Comparison of ENCODE assay signal across 20 cellular contexts in the genomic region with DNA sequence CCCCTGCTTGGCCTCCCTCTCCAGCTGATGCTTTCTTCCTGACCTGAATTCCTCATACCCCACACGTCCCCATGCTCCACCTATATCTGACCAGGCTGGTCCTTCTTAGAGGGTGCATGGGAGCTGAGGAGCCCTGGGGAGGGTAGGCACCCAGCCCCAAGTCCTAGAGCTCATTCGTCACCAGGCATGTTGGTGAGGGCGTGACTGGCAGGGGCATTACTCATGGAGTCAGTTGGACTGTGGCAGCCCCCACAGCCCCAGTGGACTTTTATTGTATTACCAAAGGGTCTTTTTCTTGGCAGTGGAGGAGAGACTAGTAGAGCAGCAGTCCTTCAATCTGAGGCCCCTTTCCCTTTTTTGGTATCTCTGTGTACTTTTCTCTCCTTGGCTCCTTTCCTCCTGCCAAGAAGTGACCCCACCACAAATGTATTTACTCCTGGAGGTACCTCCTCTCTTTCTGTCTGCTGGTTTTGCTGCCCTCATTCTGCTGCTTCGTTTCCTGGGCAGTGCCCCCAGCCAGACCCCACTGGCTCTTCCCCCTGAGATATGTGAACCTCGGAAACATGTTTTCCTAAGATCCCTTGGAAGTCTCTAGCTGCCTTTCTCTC. TPM values are rescaled to one million over a fixed set of nuclear protein-coding genes. Genes with fewer than 3 reads are reported as not detected.
DNase-seq lines count a peak whose midpoint lies in the region; ATAC-seq and TF ChIP-seq lines count a peak whose summit lies in the region.
"Had no signal": no experiment of that assay in that cellular context is flagged by ENCODE, and none has a peak within 500 bp of the region (broad histone marks: within the 10 kb centered on the region; RNA-seq: fewer than 3 reads in every experiment).

No MANE protein-coding gene starts in this region.

- H3K27ac Mint-ChIP-seq in GM23338 (0 out of 2 replicates have a peak overlapping the region, but pooled peaks have one; percentile 25), endothelial cell (ENCODE audit: unreplicated experiment) (no peak overlapping the region)
- H3K27ac Mint-ChIP-seq: B cell; CD4-positive, CD25-positive, alpha-beta regulatory T cell; CD8-positive, alpha-beta T cell had no signal

- intact Hi-C loops in posterior vena cava (cut with DNase I), result no loop called here

- no peaks in the 10 kb centered on the region for H3K4me1 ChIP-seq in GM23338 (ENCODE audit: insufficient read depth)
- H3K4me1 ChIP-seq: Caco-2 had no signal

- peaks cover 7% of the 10 kb centered on the region; the same call in 2 of the 3 replicates for H3K4me1 Mint-ChIP-seq in GM23338
- peaks cover 12% of the 10 kb centered on the region for H3K4me1 Mint-ChIP-seq in endothelial cell (ENCODE audit: unreplicated experiment)
- H3K4me1 Mint-ChIP-seq: B cell had no signal

- H3K27me3 ChIP-seq in GM23338 (ENCODE audit: insufficient read depth), result no peaks in the 10 kb centered on the region
- H3K27me3 ChIP-seq: BLaER1 had no signal

- DNase-seq in activated effector memory CD4-positive, alpha-beta T cell treated with anti-CD3 and anti-CD28 coated beads, Interleukin-2, amount 50 U/mL, for 16 hours, result peak; percentile 28
- no peak for DNase-seq in activated effector memory CD4-positive, alpha-beta T cell treated with Interleukin-2 at 50 U/mL for 16 hours
- DNase-seq in GM23338 (ENCODE audit: low spot score) (no peak), endothelial cell (ENCODE audit: low spot score) (no peak), posterior vena cava (ENCODE audit: low spot score) (peak; percentile 63), HUDEP-2 (lab: John Stamatoyannopoulos, UW; ENCODE audit: unreplicated experiment in 76 of 76) (no peak), SW 1271 (lab: John Stamatoyannopoulos, UW) (no peak)
- DNase-seq: CD4-positive, CD25-positive, alpha-beta regulatory T cell; CD8-positive, alpha-beta T cell; DMS153; DND-41; GM23248; H9 had no signal

- no peak overlapping the region for H3K4me3 Mint-ChIP-seq in GM23338
- H3K4me3 Mint-ChIP-seq in endothelial cell (ENCODE audit: unreplicated experiment), result peak overlapping the region; percentile 18
- H3K4me3 Mint-ChIP-seq: B cell; CD4-positive, CD25-positive, alpha-beta regulatory T cell; CD8-positive, alpha-beta T cell; H9 had no signal

- H4K20me1 ChIP-seq in GM23338 (replicated peaks; ENCODE audit: insufficient read depth), result no peaks in the 10 kb centered on the region; the same call in 1 of the 2 replicates
- H4K20me1 ChIP-seq: BLaER1 had no signal

- peaks cover 18% of the 10 kb centered on the region for H3K9me3 Mint-ChIP-seq in GM23338
- peaks cover 7% of the 10 kb centered on the region for H3K9me3 Mint-ChIP-seq in endothelial cell (ENCODE audit: unreplicated experiment)
- H3K9me3 Mint-ChIP-seq: CD8-positive, alpha-beta T cell had no signal

- no peaks in the 10 kb centered on the region for H3K9me2 ChIP-seq in GM23338 (ENCODE audit: insufficient read depth)

- no peak for ATAC-seq in GM23338
- ATAC-seq in HG03108 (IDR thresholded peaks at IDR 0.05; ENCODE audit: unreplicated experiment), result no peak
- ATAC-seq: CD8-positive, alpha-beta T cell; HCT116 had no signal

- H3K36me3 ChIP-seq in GM23338 (ENCODE audit: insufficient read depth), result no peaks in the 10 kb centered on the region

- no peaks in the 10 kb centered on the region for H3F3A ChIP-seq in GM23338 (replicated peaks; ENCODE audit: low read depth)

- no peak overlapping the region for H2AFZ ChIP-seq in GM23338
- H2AFZ ChIP-seq: GM23248 had no signal

- H3K79me2 ChIP-seq in GM23338 (replicated peaks; ENCODE audit: insufficient read depth), result no peaks in the 10 kb centered on the region

- no peak overlapping the region for H3K27ac ChIP-seq in GM23338 (ENCODE audit: low read depth)
- H3K27ac ChIP-seq: 22Rv1, BLaER1, C4-2B, GM23248 had no signal

- peaks cover 5% of the 10 kb centered on the region for H3K27me3 Mint-ChIP-seq in GM23338 (ENCODE audit: insufficient read depth, low read depth, poor library complexity)
- H3K27me3 Mint-ChIP-seq in endothelial cell (ENCODE audit: unreplicated experiment), result peaks cover 8% of the 10 kb centered on the region
- H3K27me3 Mint-ChIP-seq: B cell; CD4-positive, CD25-positive, alpha-beta regulatory T cell had no signal

- TF ChIP-seq CTCF in GM23338 (conservative IDR thresholded peaks at IDR 0.05; ENCODE audit: low read depth in 2 of 2), result no peak
- TF ChIP-seq CTCF in endothelial cell (IDR thresholded peaks at IDR 0.05; ENCODE audit: unreplicated experiment), result no peak

- no peak overlapping the region for H3K4me3 ChIP-seq in GM23338
- H3K4me3 ChIP-seq: BLaER1, GM23248 had no signal

- H3K4me2 ChIP-seq in GM23338, result no peak overlapping the region
- H3K4me2 ChIP-seq: BLaER1 had no signal

- H3K36me3 Mint-ChIP-seq in GM23338 (ENCODE audit: low read depth) (peaks cover 30% of the 10 kb centered on the region), endothelial cell (ENCODE audit: low read depth, unreplicated experiment) (peaks cover 29% of the 10 kb centered on the region)

TF ChIP-seq in GM23338, 12 proteins besides CTCF, POLR2A, EP300 and RAD21 (continues in another document):
- no peak for TF ChIP-seq ETS1 (IDR thresholded peaks at IDR 0.05)

RNA-seq across cellular contexts. Expression of gene SGK2, which starts 10.4 kb away (rescaled TPM):
- 0.08 and 0.42 TPM in 2 replicates for total RNA-seq in GM23338 (2014; rRNA removed; shearing (Covaris generic))
- 0.12 TPM in 1 of 2 replicates, not detected in the other for polyA plus RNA-seq in GM23338 (2016; fragmentation: Nextera tagmentation; extraction: Ambion mirVana)
- total RNA-seq in endothelial cell (ENCODE audit: unreplicated experiment) (0.85 TPM), posterior vena cava (1 to 10 TPM in 1 of 2 donors, under 1 TPM in 1; 0.76 to 1.3 TPM)
- total RNA-seq: GM23248, H9 had no signal
- polyA plus RNA-seq: CD4-positive, CD25-positive, alpha-beta regulatory T cell; GM23248 had no signal

RNA-seq across cellular contexts. Expression of gene L3MBTL1, which starts 40.9 kb away (rescaled TPM):
- total RNA-seq in GM23338 (2014; rRNA removed; shearing (Covaris generic)), result 17.4 and 33.6 TPM in 2 replicates
- polyA plus RNA-seq in GM23338 (2016; fragmentation: Nextera tagmentation; extraction: Ambion mirVana), result 6.1 and 6.5 TPM in 2 replicates
- 19.8 TPM for total RNA-seq in endothelial cell (ENCODE audit: unreplicated experiment)
- total RNA-seq in posterior vena cava, result 1 to 10 TPM; 6.7 to 7.1 TPM

RNA-seq across cellular contexts. Expression of gene IFT52, which starts 42.4 kb away (rescaled TPM):
- total RNA-seq in GM23338 (2014; rRNA removed; shearing (Covaris generic)), result 26.8 and 30.4 TPM in 2 replicates
- polyA plus RNA-seq in GM23338 (2016; fragmentation: Nextera tagmentation; extraction: Ambion mirVana), result 39.8 and 45.2 TPM in 2 replicates
- 49.0 TPM for total RNA-seq in endothelial cell (ENCODE audit: unreplicated experiment)
- 10 to 100 TPM; 26.7 to 30.1 TPM for total RNA-seq in posterior vena cava

Comparison
In these comparisons a context has a peak if more than half of its experiments do, and no peak if none do; other contexts are left out.
1. DNase-seq: peak in activated effector memory CD4-positive, alpha-beta T cell treated with anti-CD3 and anti-CD28 coated beads, Interleukin-2, amount 50 U/mL, for 16 hours (single experiment) and posterior vena cava (single experiment); none in activated effector memory CD4-positive, alpha-beta T cell treated with Interleukin-2 at 50 U/mL for 16 hours (single experiment), GM23338 (single experiment), endothelial cell (single experiment), HUDEP-2 (0 of 76) and SW 1271 (0 of 2).